ENCODE assay signal across 10 cellular contexts in genomic region chr3:45567730-45568172, GRCh38. TPM values are rescaled to one million over a fixed set of nuclear protein-coding genes. Genes with fewer than 3 reads are reported as not detected.
DNase-seq lines count a peak whose midpoint lies in the region; ATAC-seq, FAIRE-seq and TF ChIP-seq lines count a peak whose summit lies in the region.
"Had no signal": no experiment of that assay in that cellular context is flagged by ENCODE, and none has a peak within 500 bp of the region (broad histone marks: within the 10 kb centered on the region; RNA-seq: fewer than 3 reads in every experiment).

No MANE protein-coding gene starts in this region.

- peak; percentile 68 for DNase-seq in T-helper 2 cell treated with Interferon-gamma antibody and Interleukin-4, amounts not matched to agents 5 μg/mL and 100 μg/mL, for 36 hours (ENCODE audit: low spot score)
- DNase-seq in natural killer cell = no peak
- DNase-seq in NCI-H187 treated with DMSO at 0.1 percent for 48 hours (lab: John Stamatoyannopoulos, UW) = no peak
- no peak for DNase-seq in kidney
- DNase-seq in G401 (ENCODE audit: low spot score) = no peak

- H3K27ac ChIP-seq in kidney (ENCODE audit: low read depth in 2 of 2, low read length in 2 of 2) (no peak overlapping the region), gastroesophageal sphincter (no peak overlapping the region)
- H3K27ac ChIP-seq: cardiac muscle cell, pancreas had no signal

- H3K4me3 ChIP-seq in kidney (ENCODE audit: low read length in 2 of 2) (no peak overlapping the region), gastroesophageal sphincter (no peak overlapping the region)
- H3K4me3 ChIP-seq: cardiac muscle cell, pancreas had no signal

- H3K4me1 Mint-ChIP-seq in T-helper 2 cell treated with Interferon-gamma antibody and Interleukin-4, amounts not matched to agents 5 μg/mL and 100 μg/mL, for 36 hours (ENCODE audit: low read depth) = peaks cover 37% of the 10 kb centered on the region
- peaks cover 14 to 27% of the 10 kb centered on the region in 2 donors for H3K4me1 Mint-ChIP-seq in natural killer cell

- no peaks in the 10 kb centered on the region for H3K27me3 ChIP-seq in gastroesophageal sphincter
- H3K27me3 ChIP-seq: cardiac muscle cell, pancreas had no signal

- in situ Hi-C loops in G401 (cut with HindIII; ENCODE audit: low sequenced_read_pairs) = no loop called here

- H3K4me3 Mint-ChIP-seq in T-helper 2 cell treated with Interferon-gamma antibody and Interleukin-4, amounts not matched to agents 5 μg/mL and 100 μg/mL, for 36 hours = peak overlapping the region; percentile 58
- H3K4me3 Mint-ChIP-seq in natural killer cell = no peak overlapping the region

- H3K9me3 Mint-ChIP-seq in T-helper 2 cell treated with Interferon-gamma antibody and Interleukin-4, amounts not matched to agents 5 μg/mL and 100 μg/mL, for 36 hours = no peaks in the 10 kb centered on the region
- H3K9me3 Mint-ChIP-seq in natural killer cell = no peaks in the 10 kb centered on the region

- TF ChIP-seq POLR2A in gastroesophageal sphincter (IDR thresholded peaks at IDR 0.05) = no peak

- peak overlapping the region; percentile 65 for H3K27ac Mint-ChIP-seq in T-helper 2 cell treated with Interferon-gamma antibody and Interleukin-4, amounts not matched to agents 5 μg/mL and 100 μg/mL, for 36 hours
- no peak overlapping the region for H3K27ac Mint-ChIP-seq in natural killer cell

- TF ChIP-seq CTCF in natural killer cell (IDR thresholded peaks at IDR 0.05) (no peak), kidney (IDR thresholded peaks at IDR 0.05; ENCODE audit: borderline replicate concordance, extremely low read depth, insufficient read depth) (no peak), gastroesophageal sphincter (IDR thresholded peaks at IDR 0.05) (no peak)

- no peaks in the 10 kb centered on the region for H3K4me1 ChIP-seq in kidney (ENCODE audit: control insufficient read depth in 1 of 2, insufficient read depth in 1 of 2, low read depth in 1 of 2, low read length in 2 of 2)
- no peaks in the 10 kb centered on the region for H3K4me1 ChIP-seq in gastroesophageal sphincter
- H3K4me1 ChIP-seq: pancreas had no signal

- intact Hi-C loops in natural killer cell (cut with micrococcal nuclease) (no loop called here), kidney (cut with DNase I) (no loop called here)

- H3K9me3 ChIP-seq in kidney (ENCODE audit: control insufficient read depth in 1 of 2, low read length in 2 of 2) (no peaks in the 10 kb centered on the region), gastroesophageal sphincter (no peaks in the 10 kb centered on the region)
- H3K9me3 ChIP-seq: pancreas had no signal

- WGBS in gastroesophageal sphincter (ENCODE audit: low coverage in 1 of 2), 2 donors = 63 to 70% methylated on average over 5 to 8 of the region's 8 CpGs

- no peak for TF ChIP-seq EP300 in gastroesophageal sphincter (IDR thresholded peaks at IDR 0.05)

- H3K27me3 Mint-ChIP-seq in T-helper 2 cell treated with Interferon-gamma antibody and Interleukin-4, amounts not matched to agents 5 μg/mL and 100 μg/mL, for 36 hours (ENCODE audit: low read depth) = no peaks in the 10 kb centered on the region
- H3K27me3 Mint-ChIP-seq in natural killer cell (ENCODE audit: low read depth in 2 of 2) = no peaks in the 10 kb centered on the region

- H3K36me3 Mint-ChIP-seq in T-helper 2 cell treated with Interferon-gamma antibody and Interleukin-4, amounts not matched to agents 5 μg/mL and 100 μg/mL, for 36 hours (ENCODE audit: low read depth) = no peaks in the 10 kb centered on the region
- H3K36me3 Mint-ChIP-seq in natural killer cell = no peaks in the 10 kb centered on the region

- ATAC-seq in GM18909 (IDR thresholded peaks at IDR 0.05; ENCODE audit: poor library complexity, unreplicated experiment) (peak; percentile 52), HG02870 (IDR thresholded peaks at IDR 0.05; ENCODE audit: unreplicated experiment) (peak; percentile 61), natural killer cell (peak; percentile 46 to 70 (median 63)), gastroesophageal sphincter (no peak)

- FAIRE-seq in kidney (lab: Jason Lieb, UNC) = no peak
- FAIRE-seq: pancreas had no signal

- H3K36me3 ChIP-seq in kidney (ENCODE audit: control insufficient read depth in 1 of 2, insufficient read depth in 2 of 2, low read length in 2 of 2) (no peaks in the 10 kb centered on the region), gastroesophageal sphincter (no peaks in the 10 kb centered on the region)
- H3K36me3 ChIP-seq: cardiac muscle cell, pancreas had no signal

- no peak overlapping the region for H3K9ac ChIP-seq in kidney (ENCODE audit: low read length in 2 of 2)

RNA-seq across cellular contexts. Expression of gene LIMD1, which starts 26.8 kb away (rescaled TPM):
- total RNA-seq in natural killer cell = 10 to 100 TPM; 41.7 to 52.2 (median 48.6) TPM
- total RNA-seq in kidney = 36.3 TPM
- 3.1 TPM for polyA plus RNA-seq in kidney (ENCODE audit: insufficient read depth, low read depth, low replicate concordance)
- 10 to 100 TPM; 17.3 to 42.7 (median 33.3) TPM for total RNA-seq in gastroesophageal sphincter
- 10.0 and 23.0 TPM in 2 replicates for total RNA-seq in G401 (2014; rRNA removed; shearing (Covaris generic))
